11 cellular contexts compared by ENCODE assay signal in the genomic region with DNA sequence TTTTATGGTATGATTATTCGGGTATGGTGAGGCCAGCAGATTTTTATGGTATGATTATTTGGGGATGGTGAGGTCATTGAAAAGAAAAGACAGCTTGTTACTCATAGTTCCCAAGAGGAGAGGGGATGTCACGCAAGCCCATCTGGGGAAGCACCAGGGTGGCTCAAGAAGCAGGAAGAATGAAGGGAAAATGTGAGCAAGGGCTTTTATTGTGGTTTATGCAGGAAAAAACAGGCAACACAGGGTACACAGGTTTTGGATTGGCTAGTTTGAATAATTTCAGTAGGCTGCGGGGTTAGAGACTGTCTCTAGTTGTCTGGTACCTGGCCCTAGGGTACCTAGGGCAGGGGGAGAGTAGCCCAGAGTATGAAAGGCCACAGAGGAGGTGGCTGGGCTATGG. TPM values are rescaled to one million over a fixed set of nuclear protein-coding genes. Genes with fewer than 3 reads are reported as not detected.
DNase-seq lines count a peak whose midpoint lies in the region; ATAC-seq and TF ChIP-seq lines count a peak whose summit lies in the region.
"Had no signal": no experiment of that assay in that cellular context is flagged by ENCODE, and none has a peak within 500 bp of the region (broad histone marks: within the 10 kb centered on the region; RNA-seq: fewer than 3 reads in every experiment).

No MANE protein-coding gene starts in this region.

- peak overlapping the region; percentile 32 for H3K4me2 ChIP-seq in smooth muscle cell

- H3K9ac ChIP-seq in smooth muscle cell (ENCODE audit: low read depth): peak overlapping the region; percentile 87

- no peaks in the 10 kb centered on the region for H3K9me3 ChIP-seq in smooth muscle cell (replicated peaks; ENCODE audit: low read depth)
- H3K9me3 ChIP-seq: neutrophil had no signal

- H4K20me1 ChIP-seq in smooth muscle cell (ENCODE audit: low read depth): no peaks in the 10 kb centered on the region

- 56% methylated on average over 3 of the region's 3 CpGs for WGBS in smooth muscle cell (ENCODE audit: low lambda C conversion rate)

- no peak for TF ChIP-seq CTCF in smooth muscle cell (IDR thresholded peaks at IDR 0.05; ENCODE audit: borderline replicate concordance, insufficient read depth, poor library complexity, severe bottlenecking)

- peak; percentile 41 for ATAC-seq in HG02642 (IDR thresholded peaks at IDR 0.05; ENCODE audit: poor library complexity, unreplicated experiment)
- no peak for ATAC-seq in GM18519 (IDR thresholded peaks at IDR 0.05; ENCODE audit: low FRiP score, unreplicated experiment)

- H3K27ac ChIP-seq in smooth muscle cell (ENCODE audit: low read depth): peak overlapping the region; percentile 97
- H3K27ac ChIP-seq: neutrophil had no signal

- peaks cover 18% of the 10 kb centered on the region for H3F3A ChIP-seq in smooth muscle cell (ENCODE audit: low read depth)

- peak; percentile 33 to 51 for DNase-seq in activated CD4-positive, alpha-beta T cell treated with anti-CD3 and anti-CD28 coated beads, Interleukin-2, amount 50 U/mL, for 48 hours
- DNase-seq in activated CD4-positive, alpha-beta T cell treated with anti-CD3 and anti-CD28 coated beads for 1 hour: no peak
- DNase-seq in brain pericyte (ENCODE audit: low read depth, low spot score) (peak; percentile 60), smooth muscle cell (lab: John Stamatoyannopoulos, UW; ENCODE audit: unreplicated experiment) (no peak), HK-2 (ENCODE audit: unreplicated experiment) (no peak), NCI-H2171 (lab: John Stamatoyannopoulos, UW) (no peak)
- DNase-seq: activated B cell treated with CpG ODN at 0.5 μM for 24 hours, NCI-H1417 treated with DMSO at 0.1 percent for 48 hours had no signal

- H3K4me3 ChIP-seq in smooth muscle cell: no peak overlapping the region

- H3K36me3 ChIP-seq in smooth muscle cell (ENCODE audit: low read depth): no peaks in the 10 kb centered on the region
- H3K36me3 ChIP-seq: neutrophil had no signal

- H2AFZ ChIP-seq in smooth muscle cell (ENCODE audit: low read depth): no peak overlapping the region

- no peaks in the 10 kb centered on the region for H3K27me3 ChIP-seq in smooth muscle cell (ENCODE audit: low read depth)
- H3K27me3 ChIP-seq: neutrophil had no signal

- no peaks in the 10 kb centered on the region for H3K79me2 ChIP-seq in smooth muscle cell (ENCODE audit: low read depth)

- H3K4me1 ChIP-seq in smooth muscle cell (ENCODE audit: low read depth): peaks cover 26% of the 10 kb centered on the region

RNA-seq across cellular contexts. Expression of a gene that starts 26.8 kb away (rescaled TPM):
- total RNA-seq in smooth muscle cell: 3.5 and 6.2 TPM in 2 replicates
- polyA plus RNA-seq in smooth muscle cell: 1.6 and 2.5 TPM in 2 replicates
- total RNA-seq: activated B cell treated with CpG ODN at 0.5 μM for 24 hours had no signal

Comparison
In these comparisons a context has a peak if more than half of its experiments do, and no peak if none do; other contexts are left out.
1. DNase-seq: peak in activated CD4-positive, alpha-beta T cell treated with anti-CD3 and anti-CD28 coated beads, Interleukin-2, amount 50 U/mL, for 48 hours (2 of 2) and brain pericyte (single experiment); none in activated CD4-positive, alpha-beta T cell treated with anti-CD3 and anti-CD28 coated beads for 1 hour (single experiment), smooth muscle cell (single experiment), HK-2 (single experiment) and NCI-H2171 (single experiment).